Comparison of ENCODE assay signal across 16 cellular contexts in the genomic region with DNA sequence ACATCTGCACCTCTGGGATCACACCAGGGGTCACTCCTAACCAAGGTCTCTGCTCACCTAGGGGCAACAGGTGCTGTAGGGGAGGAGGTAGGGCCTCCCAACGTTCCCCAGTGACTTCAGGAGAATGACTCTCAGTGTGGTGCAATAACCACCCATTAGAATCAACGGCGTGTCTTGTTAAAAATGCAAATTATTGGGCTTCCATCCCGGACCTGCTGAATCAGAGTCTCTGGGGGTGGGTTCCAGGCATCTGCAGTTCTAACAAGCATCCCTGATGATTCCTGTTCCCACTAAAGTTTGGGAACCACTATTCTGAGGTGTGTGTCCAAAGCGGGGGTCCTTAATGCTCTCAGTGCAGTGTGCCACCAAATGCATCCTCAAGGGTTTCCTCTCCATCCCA.
"Had no signal": no experiment of that assay in that cellular context is flagged by ENCODE, and none has a peak within 500 bp of the region (broad histone marks: within the 10 kb centered on the region; RNA-seq: fewer than 3 reads in every experiment).

No MANE protein-coding gene starts in this region.

- H3K4me1 ChIP-seq: colonic mucosa, lower lobe of right lung, prostate gland had no signal

- H3K27me3 ChIP-seq: colonic mucosa, dorsolateral prefrontal cortex, neural progenitor cell, tibial nerve, vagina had no signal

- DNase-seq: activated CD4-positive, CD25-positive, alpha-beta regulatory T cell treated with anti-CD3 and anti-CD28 coated beads, Interleukin-2, amount 50 U/mL, for 72 hours; activated naive CD4-positive, alpha-beta T cell treated with Interleukin-2 at 50 U/mL for 16 hours; activated naive CD8-positive, alpha-beta T cell treated with anti-CD3 and anti-CD28 coated beads for 36 hours; activated T-cell treated with anti-CD3 and anti-CD28 coated beads, Interleukin-2, amount 50 U/mL, for 1 hour; colonic mucosa; dorsolateral prefrontal cortex; kidney; lower lobe of right lung; naive thymus-derived CD4-positive, alpha-beta T cell; stimulated activated CD4-positive, alpha-beta T cell treated with anti-CD3 and anti-CD28 coated beads, Interleukin-4, amount 100 ng/mL, for 1 hour; stimulated activated naive CD4-positive, alpha-beta T cell treated with Interleukin-2 at 50 U/mL for 16 hours; WERI-Rb-1 had no signal

- H2AFZ ChIP-seq: neural progenitor cell had no signal

- H3K4me3 ChIP-seq: colonic mucosa, lower lobe of right lung, neural progenitor cell, prostate gland, tibial nerve, vagina had no signal

- H3K9me3 ChIP-seq: colonic mucosa, lower lobe of right lung, prostate gland, vagina had no signal

- H3K36me3 ChIP-seq: colonic mucosa, lower lobe of right lung, neural progenitor cell, prostate gland, vagina, WERI-Rb-1 had no signal

- H3K27ac ChIP-seq: colonic mucosa, lower lobe of right lung, neural progenitor cell, prostate gland, vagina, WERI-Rb-1 had no signal

- H3K9ac ChIP-seq: neural progenitor cell had no signal
